In the genomic region with DNA sequence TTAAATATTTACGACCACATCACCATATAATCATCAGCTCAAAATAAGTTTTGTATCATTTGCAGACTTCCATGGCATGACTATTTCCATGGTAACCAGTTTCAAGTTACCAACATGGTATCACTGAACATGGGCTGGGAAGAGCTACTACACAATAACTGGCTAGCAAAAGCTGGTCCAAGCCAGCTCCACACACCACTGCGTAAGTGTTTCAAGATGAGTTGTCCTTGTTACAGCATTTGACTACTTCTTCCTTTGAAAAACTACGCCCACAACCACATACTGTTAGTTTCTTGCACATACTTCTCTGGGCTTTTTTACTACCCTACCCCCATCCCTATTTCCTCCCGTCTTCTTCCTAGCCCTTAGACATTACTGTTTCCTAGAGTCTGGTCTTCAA, we compare ENCODE assay signal across 10 cellular contexts. TPM values are rescaled to one million over a fixed set of nuclear protein-coding genes. Genes with fewer than 3 reads are reported as not detected.
DNase-seq lines count a peak whose midpoint lies in the region; ATAC-seq lines count a peak whose summit lies in the region.
"Had no signal": no experiment of that assay in that cellular context is flagged by ENCODE, and none has a peak within 500 bp of the region (broad histone marks: within the 10 kb centered on the region; RNA-seq: fewer than 3 reads in every experiment).

No MANE protein-coding gene starts in this region.

- DNase-seq in NOMO-1 (lab: John Stamatoyannopoulos, UW; ENCODE audit: unreplicated experiment in 2 of 2) (peak; percentile 19 to 33), NOMO-1 treated with dmso at 0.1 percent for 144 hours (lab: John Stamatoyannopoulos, UW; ENCODE audit: unreplicated experiment) (no peak), LoVo (ENCODE audit: low spot score) (no peak), activated gamma-delta T cell (lab: John Stamatoyannopoulos, UW) (no peak), ACHN (no peak)
- peak; percentile 48 for DNase-seq in activated CD8-positive, alpha-beta T cell treated with anti-CD3 and anti-CD28 coated beads, Interleukin-2, amount 10 ng/mL, durations not matched to agents 7 days and 5 days
- peak; percentile 62 for DNase-seq in stimulated activated CD4-positive, alpha-beta T cell treated with anti-CD3 and anti-CD28 coated beads, Interleukin-4, amount 100 ng/mL, for 24 hours
- DNase-seq: heart right ventricle had no signal

- H3K27me3 Mint-ChIP-seq in activated CD8-positive, alpha-beta T cell treated with anti-CD3 and anti-CD28 coated beads, Interleukin-2, amount 10 ng/mL, durations not matched to agents 7 days and 5 days (ENCODE audit: low read depth), result no peaks in the 10 kb centered on the region

- H3K9me3 Mint-ChIP-seq in activated CD8-positive, alpha-beta T cell treated with anti-CD3 and anti-CD28 coated beads, Interleukin-2, amount 10 ng/mL, durations not matched to agents 7 days and 5 days (ENCODE audit: insufficient read depth), result no peaks in the 10 kb centered on the region

- H3K27ac Mint-ChIP-seq in activated CD8-positive, alpha-beta T cell treated with anti-CD3 and anti-CD28 coated beads, Interleukin-2, amount 10 ng/mL, durations not matched to agents 7 days and 5 days, result peak overlapping the region; percentile 78

- peak overlapping the region; percentile 21 for H3K4me3 Mint-ChIP-seq in activated CD8-positive, alpha-beta T cell treated with anti-CD3 and anti-CD28 coated beads, Interleukin-2, amount 10 ng/mL, durations not matched to agents 7 days and 5 days

- in situ Hi-C loops in ACHN (cut with HindIII; ENCODE audit: low pct_ligation_motif_present, low pct_unique_long_range_greater_than_20kb, low sequenced_read_pairs), result no loop called here

- CTCF ChIA-PET in activated CD8-positive, alpha-beta T cell treated with anti-CD3 and anti-CD28 coated beads, Interleukin-2, amount 10 ng/mL, durations not matched to agents 7 days and 5 days (lab: Charles Lee), result interaction anchor here (0.9 to 5.6 kb wide), 6 partner anchors 10 to 186 kb away, joined by 3 to 68 read pairs (median 4); a partner anchor contains a TSS

- POLR2A ChIA-PET in activated CD8-positive, alpha-beta T cell treated with anti-CD3 and anti-CD28 coated beads, Interleukin-2, amount 10 ng/mL, durations not matched to agents 7 days and 5 days (lab: Charles Lee), result interaction anchor here (0.9 to 5.9 kb wide), 5 partner anchors 9 to 62 kb away, joined by 3 to 99 read pairs (median 3); a partner anchor contains a TSS

- peak; percentile 98 for ATAC-seq in HG02885 (IDR thresholded peaks at IDR 0.05; ENCODE audit: poor library complexity, unreplicated experiment)
- ATAC-seq in activated CD8-positive, alpha-beta T cell treated with anti-CD3 and anti-CD28 coated beads, Interleukin-2, amount 10 ng/mL, durations not matched to agents 7 days and 5 days, result peak; percentile 80
- ATAC-seq: A549 had no signal

- peaks cover 70% of the 10 kb centered on the region for H3K4me1 Mint-ChIP-seq in activated CD8-positive, alpha-beta T cell treated with anti-CD3 and anti-CD28 coated beads, Interleukin-2, amount 10 ng/mL, durations not matched to agents 7 days and 5 days (ENCODE audit: low read depth)

- peaks cover 80% of the 10 kb centered on the region for H3K36me3 Mint-ChIP-seq in activated CD8-positive, alpha-beta T cell treated with anti-CD3 and anti-CD28 coated beads, Interleukin-2, amount 10 ng/mL, durations not matched to agents 7 days and 5 days (ENCODE audit: low read depth)

RNA-seq across cellular contexts. Expression of a gene that starts 8.5 kb away (rescaled TPM):
- 100 to 1,000 TPM; 236 to 249 TPM for total RNA-seq in activated CD8-positive, alpha-beta T cell treated with anti-CD3 and anti-CD28 coated beads, Interleukin-2, amount 10 ng/mL, durations not matched to agents 7 days and 5 days

Comparison
In these comparisons a context has a peak if more than half of its experiments do, and no peak if none do; other contexts are left out.
1. DNase-seq: peak in NOMO-1 (2 of 2), activated CD8-positive, alpha-beta T cell treated with anti-CD3 and anti-CD28 coated beads, Interleukin-2, amount 10 ng/mL, durations not matched to agents 7 days and 5 days (single experiment) and stimulated activated CD4-positive, alpha-beta T cell treated with anti-CD3 and anti-CD28 coated beads, Interleukin-4, amount 100 ng/mL, for 24 hours (single experiment); none in NOMO-1 treated with dmso at 0.1 percent for 144 hours (single experiment), LoVo (single experiment), activated gamma-delta T cell (single experiment) and ACHN (single experiment).